Comparison of ENCODE assay signal across 10 cellular contexts in genomic region chr3:48896991-48897390, GRCh38. TPM values are rescaled to one million over a fixed set of nuclear protein-coding genes. Genes with fewer than 3 reads are reported as not detected.
DNase-seq lines count a peak whose midpoint lies in the region; ATAC-seq lines count a peak whose summit lies in the region.
"Had no signal": no experiment of that assay in that cellular context is flagged by ENCODE, and none has a peak within 500 bp of the region (broad histone marks: within the 10 kb centered on the region; RNA-seq: fewer than 3 reads in every experiment).

No MANE protein-coding gene starts in this region.

- CTCF ChIA-PET in activated CD8-positive, alpha-beta memory T cell treated with anti-CD3 and anti-CD28 coated beads, Interleukin-2, amount 10 ng/mL, durations not matched to agents 7 days and 5 days (lab: Charles Lee) = interaction anchor here (0.9 to 3.3 kb wide), 9 partner anchors 12 to 211 kb away, joined by 3 to 31 read pairs (median 7); partner anchors contain the start of genes ARIH2, DALRD3, NCKIPSD and PRKAR2A

- H3K27ac ChIP-seq in duodenal mucosa (ENCODE audit: low read depth, low read length) = no peak overlapping the region

- no peak overlapping the region for H3K27ac Mint-ChIP-seq in activated CD8-positive, alpha-beta memory T cell treated with anti-CD3 and anti-CD28 coated beads, Interleukin-2, amount 10 ng/mL, durations not matched to agents 7 days and 5 days
- H3K27ac Mint-ChIP-seq in stimulated activated effector memory CD8-positive, alpha-beta T cell treated with anti-CD3 and anti-CD28 coated beads, Interleukin-12 subunit alpha, Interleukin-12 subunit beta, amount 100 ng/mL, for 72 hours = peak overlapping the region; percentile 98

- no peaks in the 10 kb centered on the region for H3K27me3 ChIP-seq in duodenal mucosa (ENCODE audit: control insufficient read depth in 1 of 2, insufficient read depth in 2 of 2, low read length in 2 of 2)

- peaks cover 1 to 4% of the 10 kb centered on the region in 2 donors for H3K36me3 ChIP-seq in duodenal mucosa (ENCODE audit: control insufficient read depth in 1 of 2, insufficient read depth in 2 of 2, low read length in 2 of 2)

- DNase-seq in activated CD8-positive, alpha-beta memory T cell treated with anti-CD3 and anti-CD28 coated beads, Interleukin-2, amount 10 ng/mL, durations not matched to agents 7 days and 5 days = no peak
- DNase-seq in activated CD8-positive, alpha-beta memory T cell treated with anti-CD3 and anti-CD28 coated beads, Interleukin-2, amount 50 U/mL, for 4 hours = no peak
- DNase-seq in NOMO-1 treated with DMSO at 0.1 percent for 48 hours (lab: John Stamatoyannopoulos, UW; ENCODE audit: unreplicated experiment) = peak; percentile 79
- no peak for DNase-seq in stimulated activated effector memory CD8-positive, alpha-beta T cell treated with anti-CD3 and anti-CD28 coated beads, Interleukin-12 subunit alpha, Interleukin-12 subunit beta, amount 100 ng/mL, for 72 hours (ENCODE audit: low spot score in 2 of 2)
- DNase-seq in NCI-H82 treated with DMSO at 0.1 percent for 48 hours (lab: John Stamatoyannopoulos, UW; ENCODE audit: unreplicated experiment) = no peak
- DNase-seq in DMS153 (lab: John Stamatoyannopoulos, UW) = no peak
- DNase-seq: NCI-H82 had no signal

- no peak for ATAC-seq in activated CD8-positive, alpha-beta memory T cell treated with anti-CD3 and anti-CD28 coated beads, Interleukin-2, amount 10 ng/mL, durations not matched to agents 7 days and 5 days
- no peak for ATAC-seq in stimulated activated effector memory CD8-positive, alpha-beta T cell treated with anti-CD3 and anti-CD28 coated beads, Interleukin-12 subunit alpha, Interleukin-12 subunit beta, amount 100 ng/mL, for 72 hours
- no peak for ATAC-seq in HG03108 (IDR thresholded peaks at IDR 0.05; ENCODE audit: unreplicated experiment)
- ATAC-seq: esophagus mucosa had no signal

- peak overlapping the region in 1 of 2 donors; percentile 1 for H3K9ac ChIP-seq in duodenal mucosa (ENCODE audit: low read depth in 1 of 2, low read length in 2 of 2)

- no peaks in the 10 kb centered on the region for H3K9me3 Mint-ChIP-seq in activated CD8-positive, alpha-beta memory T cell treated with anti-CD3 and anti-CD28 coated beads, Interleukin-2, amount 10 ng/mL, durations not matched to agents 7 days and 5 days (ENCODE audit: low read depth)
- H3K9me3 Mint-ChIP-seq in stimulated activated effector memory CD8-positive, alpha-beta T cell treated with anti-CD3 and anti-CD28 coated beads, Interleukin-12 subunit alpha, Interleukin-12 subunit beta, amount 100 ng/mL, for 72 hours = no peaks in the 10 kb centered on the region

- H3K4me1 Mint-ChIP-seq in activated CD8-positive, alpha-beta memory T cell treated with anti-CD3 and anti-CD28 coated beads, Interleukin-2, amount 10 ng/mL, durations not matched to agents 7 days and 5 days = peaks cover 39% of the 10 kb centered on the region
- H3K4me1 Mint-ChIP-seq in stimulated activated effector memory CD8-positive, alpha-beta T cell treated with anti-CD3 and anti-CD28 coated beads, Interleukin-12 subunit alpha, Interleukin-12 subunit beta, amount 100 ng/mL, for 72 hours = peaks cover 38% of the 10 kb centered on the region

- H3K4me3 Mint-ChIP-seq in activated CD8-positive, alpha-beta memory T cell treated with anti-CD3 and anti-CD28 coated beads, Interleukin-2, amount 10 ng/mL, durations not matched to agents 7 days and 5 days = peak overlapping the region; percentile 86
- peak overlapping the region; percentile 92 for H3K4me3 Mint-ChIP-seq in stimulated activated effector memory CD8-positive, alpha-beta T cell treated with anti-CD3 and anti-CD28 coated beads, Interleukin-12 subunit alpha, Interleukin-12 subunit beta, amount 100 ng/mL, for 72 hours

- peaks cover 15 to 22% of the 10 kb centered on the region in 2 donors for H3K4me1 ChIP-seq in duodenal mucosa (ENCODE audit: control insufficient read depth in 1 of 2, insufficient read depth in 2 of 2, low read length in 2 of 2)

- H3K27me3 Mint-ChIP-seq in activated CD8-positive, alpha-beta memory T cell treated with anti-CD3 and anti-CD28 coated beads, Interleukin-2, amount 10 ng/mL, durations not matched to agents 7 days and 5 days = no peaks in the 10 kb centered on the region

- peak overlapping the region; percentile 23 to 85 for H3K4me3 ChIP-seq in duodenal mucosa (ENCODE audit: low read depth in 1 of 2, low read length in 2 of 2)

- no peaks in the 10 kb centered on the region for H3K9me3 ChIP-seq in duodenal mucosa (ENCODE audit: control insufficient read depth in 1 of 2, low read length in 2 of 2)

- peaks cover 5% of the 10 kb centered on the region for H3K36me3 Mint-ChIP-seq in activated CD8-positive, alpha-beta memory T cell treated with anti-CD3 and anti-CD28 coated beads, Interleukin-2, amount 10 ng/mL, durations not matched to agents 7 days and 5 days
- peaks cover 6% of the 10 kb centered on the region for H3K36me3 Mint-ChIP-seq in stimulated activated effector memory CD8-positive, alpha-beta T cell treated with anti-CD3 and anti-CD28 coated beads, Interleukin-12 subunit alpha, Interleukin-12 subunit beta, amount 100 ng/mL, for 72 hours

RNA-seq across cellular contexts. Expression of gene SLC25A20, which starts 1.7 kb away (rescaled TPM):
- 10 to 100 TPM; 26.7 to 35.6 TPM for total RNA-seq in activated CD8-positive, alpha-beta memory T cell treated with anti-CD3 and anti-CD28 coated beads, Interleukin-2, amount 10 ng/mL, durations not matched to agents 7 days and 5 days

RNA-seq across cellular contexts. Expression of gene ARIH2, which starts 21.7 kb away (rescaled TPM):
- total RNA-seq in activated CD8-positive, alpha-beta memory T cell treated with anti-CD3 and anti-CD28 coated beads, Interleukin-2, amount 10 ng/mL, durations not matched to agents 7 days and 5 days = 100 to 1,000 TPM; 118 to 156 TPM

RNA-seq across cellular contexts. Expression of gene PRKAR2A, which starts 49.3 kb away (rescaled TPM):
- total RNA-seq in activated CD8-positive, alpha-beta memory T cell treated with anti-CD3 and anti-CD28 coated beads, Interleukin-2, amount 10 ng/mL, durations not matched to agents 7 days and 5 days = 10 to 100 TPM; 27.9 to 33.0 TPM
